In genomic region chr19:54449701-54450069, GRCh38 we compare ENCODE assay signal across 8 cellular contexts. TPM values are rescaled to one million over a fixed set of nuclear protein-coding genes. Genes with fewer than 3 reads are reported as not detected.
DNase-seq lines count a peak whose midpoint lies in the region; ATAC-seq, FAIRE-seq and TF ChIP-seq lines count a peak whose summit lies in the region.

No MANE protein-coding gene starts in this region.

- H3K4me3 ChIP-seq in WI38 (ENCODE audit: low read depth, low read length), result peak overlapping the region; percentile 96

- no peak for ATAC-seq in stimulated activated memory B cell treated with anti-CD40 and anti-IgM and Interleukin-4, amounts not matched to agents 10 μg/mL and 1 μg/mL and 100 μg/mL, for 72 hours

- no peak for FAIRE-seq in D721Med (lab: Jason Lieb, UNC)

- peak; percentile 61 for DNase-seq in DMS53 (lab: John Stamatoyannopoulos, UW)
- no peak for DNase-seq in DMS53 treated with DMSO at 0.1 percent for 48 hours (lab: John Stamatoyannopoulos, UW; ENCODE audit: unreplicated experiment)
- no peak for DNase-seq in glutamatergic neuron
- DNase-seq in D721Med (ENCODE audit: insufficient read length, low spot score), result no peak
- no peak for DNase-seq in NCI-H2171 (lab: John Stamatoyannopoulos, UW)
- no peak for DNase-seq in activated gamma-delta T cell treated with Interleukin-2 at 50 U/mL for 16 hours

- H3K9me3 Mint-ChIP-seq in glutamatergic neuron (ENCODE audit: unreplicated experiment), result peaks cover 26% of the 10 kb centered on the region
- no peaks in the 10 kb centered on the region for H3K9me3 Mint-ChIP-seq in stimulated activated memory B cell treated with anti-CD40 and anti-IgM and Interleukin-4, amounts not matched to agents 10 μg/mL and 1 μg/mL and 100 μg/mL, for 72 hours

- H3K27ac Mint-ChIP-seq in glutamatergic neuron (ENCODE audit: unreplicated experiment), result peak overlapping the region; percentile 92
- peak overlapping the region; percentile 99 for H3K27ac Mint-ChIP-seq in stimulated activated memory B cell treated with anti-CD40 and anti-IgM and Interleukin-4, amounts not matched to agents 10 μg/mL and 1 μg/mL and 100 μg/mL, for 72 hours

- H3K4me3 Mint-ChIP-seq in glutamatergic neuron (ENCODE audit: unreplicated experiment), result peak overlapping the region; percentile 99
- H3K4me3 Mint-ChIP-seq in stimulated activated memory B cell treated with anti-CD40 and anti-IgM and Interleukin-4, amounts not matched to agents 10 μg/mL and 1 μg/mL and 100 μg/mL, for 72 hours, result peak overlapping the region; percentile 100

- peaks cover 12% of the 10 kb centered on the region for H3K36me3 Mint-ChIP-seq in glutamatergic neuron (ENCODE audit: unreplicated experiment)
- peaks cover 59% of the 10 kb centered on the region for H3K36me3 Mint-ChIP-seq in stimulated activated memory B cell treated with anti-CD40 and anti-IgM and Interleukin-4, amounts not matched to agents 10 μg/mL and 1 μg/mL and 100 μg/mL, for 72 hours

- TF ChIP-seq CTCF in WI38 (IDR thresholded peaks at IDR 0.05; ENCODE audit: low read depth, low read length) (no peak), glutamatergic neuron (IDR thresholded peaks at IDR 0.05; ENCODE audit: partially characterized antibody, unreplicated experiment) (no peak), D721Med (IDR thresholded peaks at IDR 0.05; ENCODE audit: insufficient read depth, missing control alignments) (no peak)

- peaks cover 12% of the 10 kb centered on the region for H3K4me1 Mint-ChIP-seq in glutamatergic neuron (ENCODE audit: low read depth, unreplicated experiment)
- peaks cover 53% of the 10 kb centered on the region for H3K4me1 Mint-ChIP-seq in stimulated activated memory B cell treated with anti-CD40 and anti-IgM and Interleukin-4, amounts not matched to agents 10 μg/mL and 1 μg/mL and 100 μg/mL, for 72 hours

- peaks cover 23% of the 10 kb centered on the region for H3K27me3 Mint-ChIP-seq in glutamatergic neuron (ENCODE audit: unreplicated experiment)
- no peaks in the 10 kb centered on the region for H3K27me3 Mint-ChIP-seq in stimulated activated memory B cell treated with anti-CD40 and anti-IgM and Interleukin-4, amounts not matched to agents 10 μg/mL and 1 μg/mL and 100 μg/mL, for 72 hours

RNA-seq across cellular contexts. Expression of gene LENG8, which starts 0.7 kb away (rescaled TPM):
- total RNA-seq in glutamatergic neuron (ENCODE audit: unreplicated experiment), result 278 TPM

RNA-seq across cellular contexts. Expression of gene LENG9, which starts 13.9 kb away (rescaled TPM):
- 4.7 TPM for total RNA-seq in glutamatergic neuron (ENCODE audit: unreplicated experiment)

RNA-seq across cellular contexts. Expression of gene CDC42EP5, which starts 23.4 kb away (rescaled TPM):
- total RNA-seq in glutamatergic neuron (ENCODE audit: unreplicated experiment), result not detected

RNA-seq across cellular contexts. Expression of gene TTYH1, which starts 34.4 kb away (rescaled TPM):
- 2.9 TPM for total RNA-seq in glutamatergic neuron (ENCODE audit: unreplicated experiment)

RNA-seq across cellular contexts. Expression of gene LAIR2, which starts 52.9 kb away (rescaled TPM):
- total RNA-seq in glutamatergic neuron (ENCODE audit: unreplicated experiment), result not detected
